Comparison of ENCODE assay signal across 10 cellular contexts in genomic region chr5:145854651-145855258, GRCh38. TPM values are rescaled to one million over a fixed set of nuclear protein-coding genes. Genes with fewer than 3 reads are reported as not detected.
DNase-seq lines count a peak whose midpoint lies in the region; ATAC-seq and TF ChIP-seq lines count a peak whose summit lies in the region.
"Had no signal": no experiment of that assay in that cellular context is flagged by ENCODE, and none has a peak within 500 bp of the region (broad histone marks: within the 10 kb centered on the region; RNA-seq: fewer than 3 reads in every experiment).

No MANE protein-coding gene starts in this region.

- peaks cover 24% of the 10 kb centered on the region for H3K4me1 ChIP-seq in PC-3 (ENCODE audit: insufficient read depth, low read length)

- no peaks in the 10 kb centered on the region for H3K27me3 ChIP-seq in PC-3 (ENCODE audit: low read length)

- no peaks in the 10 kb centered on the region for H4K20me1 ChIP-seq in PC-3 (ENCODE audit: low read length)

- H3K9me3 ChIP-seq in PC-3 (ENCODE audit: low read length) (no peaks in the 10 kb centered on the region), T-helper 17 cell (ENCODE audit: control insufficient read depth, low read length, poor library complexity, severe bottlenecking) (no peaks in the 10 kb centered on the region)

- CTCF ChIA-PET in PC-3 (lab: Charles Lee) = no interaction called here

- H3K27ac Mint-ChIP-seq in T-helper 17 cell = no peak overlapping the region

- peak overlapping the region; percentile 75 for H3K4me2 ChIP-seq in PC-3 (ENCODE audit: low read length)

- BruUV-seq in PC-3 (replicated peaks; lab: Mats Ljungman, UMichigan) = no TSS peak

- no peaks in the 10 kb centered on the region for H3K36me3 Mint-ChIP-seq in T-helper 17 cell (ENCODE audit: low read depth)

- peak overlapping the region; percentile 4; the same call in 1 of the 2 replicates for H3K9ac ChIP-seq in PC-3 (ENCODE audit: low read length)

- no peak overlapping the region for H3K4me3 ChIP-seq in PC-3 (ENCODE audit: low read length)

- no peak for TF ChIP-seq CTCF in PC-3 (conservative IDR thresholded peaks at IDR 0.05; ENCODE audit: low read depth, low read length)

- POLR2A ChIA-PET in PC-3 (lab: Charles Lee; ENCODE audit: unreplicated experiment) = interaction anchor here (0.6 kb wide), 1 partner anchor 197 kb away, joined by 4 read pairs; no protein-coding TSS in a partner anchor

- no peak overlapping the region for H3K4me3 Mint-ChIP-seq in T-helper 17 cell

- H3K27me3 Mint-ChIP-seq in T-helper 17 cell = peaks cover 32% of the 10 kb centered on the region

- intact Hi-C loops in PC-3 (cut with micrococcal nuclease) = loop anchor here (5.0 kb wide), 1 partner anchor 33 kb away; no protein-coding TSS in a partner anchor

- ATAC-seq in PC-3 (peak; percentile 98), esophagus mucosa (peak; percentile 82), T-helper 17 cell (no peak)

- peak overlapping the region; percentile 77 for H3K27ac ChIP-seq in PC-3 (ENCODE audit: low read length)
- H3K27ac ChIP-seq: HL-60 had no signal

- no peaks in the 10 kb centered on the region for H3K79me2 ChIP-seq in PC-3 (ENCODE audit: low read length)

- peaks cover 3% of the 10 kb centered on the region for H3K4me1 Mint-ChIP-seq in T-helper 17 cell

- H3K36me3 ChIP-seq in PC-3 (ENCODE audit: low read depth, low read length) = no peaks in the 10 kb centered on the region

- H3K9me2 ChIP-seq in PC-3 (replicated peaks; ENCODE audit: low read length) = no peaks in the 10 kb centered on the region

- H3F3A ChIP-seq in PC-3 (ENCODE audit: low read length, unreplicated experiment) = no peaks in the 10 kb centered on the region

- DNase-seq in HCEC 1CT (peak; percentile 64), PC-3 (peak; percentile 83), renal cortical epithelial cell (ENCODE audit: low read depth) (peak; percentile 81), NCI-H1105 (lab: John Stamatoyannopoulos, UW) (no peak), NCI-H2171 (lab: John Stamatoyannopoulos, UW) (no peak), superior temporal gyrus (ENCODE audit: extremely low spot score) (no peak), T-helper 17 cell (no peak)

- peak overlapping the region; percentile 65 for H2AFZ ChIP-seq in PC-3 (ENCODE audit: low read length)

RNA-seq across cellular contexts. Expression of gene GRXCR2, which starts 18.1 kb away (rescaled TPM):
- total RNA-seq in PC-3 (2014; rRNA removed) (not detected in 2 replicates), esophagus mucosa (not detected), renal cortical epithelial cell (not detected in 2 replicates), T-helper 17 cell (not detected)
- total RNA-seq: dermis microvascular lymphatic vessel endothelial cell had no signal

RNA-seq across cellular contexts. Expression of gene PRELID2, which starts 19.6 kb away (rescaled TPM):
- total RNA-seq in PC-3 (2014; rRNA removed) (23.7 and 33.2 TPM in 2 replicates), esophagus mucosa (4.8 TPM), renal cortical epithelial cell (24.8 and 43.1 TPM in 2 replicates), T-helper 17 cell (1 to 10 TPM; 1.2 to 3.0 TPM)

Comparison
In these comparisons a context has a peak if more than half of its experiments do, and no peak if none do; other contexts are left out.
1. DNase-seq: peak in HCEC 1CT (single experiment), PC-3 (single experiment) and renal cortical epithelial cell (single experiment); none in NCI-H1105 (single experiment), NCI-H2171 (single experiment), superior temporal gyrus (single experiment) and T-helper 17 cell (0 of 3).